10 cellular contexts compared by ENCODE assay signal in the genomic region with DNA sequence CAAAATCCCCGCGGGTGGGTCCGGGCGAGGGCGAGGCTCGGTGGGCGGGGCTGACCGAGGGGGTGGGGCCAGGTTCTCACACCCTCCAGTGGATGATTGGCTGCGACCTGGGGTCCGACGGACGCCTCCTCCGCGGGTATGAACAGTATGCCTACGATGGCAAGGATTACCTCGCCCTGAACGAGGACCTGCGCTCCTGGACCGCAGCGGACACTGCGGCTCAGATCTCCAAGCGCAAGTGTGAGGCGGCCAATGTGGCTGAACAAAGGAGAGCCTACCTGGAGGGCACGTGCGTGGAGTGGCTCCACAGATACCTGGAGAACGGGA. TPM values are rescaled to one million over a fixed set of nuclear protein-coding genes. Genes with fewer than 3 reads are reported as not detected.
DNase-seq lines count a peak whose midpoint lies in the region; ATAC-seq and TF ChIP-seq lines count a peak whose summit lies in the region.
"Had no signal": no experiment of that assay in that cellular context is flagged by ENCODE, and none has a peak within 500 bp of the region (broad histone marks: within the 10 kb centered on the region; RNA-seq: fewer than 3 reads in every experiment).

No MANE protein-coding gene starts in this region.

- H3K9me3 ChIP-seq in neuronal stem cell (replicated peaks in 1 of 2; ENCODE audit: control insufficient read depth in 2 of 2, insufficient read depth in 1 of 2, low read depth in 1 of 2, low read length in 2 of 2): peaks cover 0 to 3% of the 10 kb centered on the region in 2 donors

- peak overlapping the region; percentile 57 for H3K4me2 ChIP-seq in neuronal stem cell (ENCODE audit: insufficient read depth, low read length, poor library complexity, severe bottlenecking)

- no peak overlapping the region for H2AK5ac ChIP-seq in neuronal stem cell (ENCODE audit: low read depth, low read length)

- WGBS in neuronal stem cell (ENCODE audit: extremely low coverage in 2 of 2, insufficient read length in 2 of 2, insufficient replicate concordance in 1 of 2), 2 donors: no CpG with 5 or more reads among the region's 26 CpGs

- H3K23ac ChIP-seq in neuronal stem cell (ENCODE audit: low read depth, low read length, poor library complexity): no peak overlapping the region

- H3K4me3 ChIP-seq in ACC112 (ENCODE audit: low read depth, low read length) (peak overlapping the region; percentile 45; the same call in 1 of the 2 replicates), epithelial cell of proximal tubule (ENCODE audit: low read depth, low read length) (peak overlapping the region; percentile 39), neuronal stem cell (ENCODE audit: low read length in 2 of 2) (no peak overlapping the region)

- no peak for ATAC-seq in GM18502 (IDR thresholded peaks at IDR 0.05; ENCODE audit: poor library complexity, unreplicated experiment)

- in situ Hi-C loops in ACHN (cut with HindIII; ENCODE audit: low pct_ligation_motif_present, low pct_unique_long_range_greater_than_20kb, low sequenced_read_pairs): no loop called here

- no peak overlapping the region for H2BK5ac ChIP-seq in neuronal stem cell (ENCODE audit: low read length)

- H3K27me3 ChIP-seq in ACC112 (ENCODE audit: insufficient read depth, low read length): peaks cover 77% of the 10 kb centered on the region
- H3K27me3 ChIP-seq in neuronal stem cell (ENCODE audit: control insufficient read depth in 3 of 3, insufficient read depth in 3 of 3, low read depth in 1 of 3, low read length in 3 of 3): peaks cover 7 to 70% (median 34%) of the 10 kb centered on the region in 3 experiments

- no peak overlapping the region for H4K8ac ChIP-seq in neuronal stem cell (ENCODE audit: low read depth, low read length)

- H3K14ac ChIP-seq in neuronal stem cell (ENCODE audit: low read length): no peak overlapping the region

- no peaks in the 10 kb centered on the region for H3K4me1 ChIP-seq in ACC112 (ENCODE audit: control insufficient read depth, insufficient read depth, low read length, unreplicated experiment)
- peaks cover 0 to 4% of the 10 kb centered on the region in 2 donors for H3K4me1 ChIP-seq in neuronal stem cell (ENCODE audit: control insufficient read depth in 2 of 2, insufficient read depth in 1 of 2, low read depth in 1 of 2, low read length in 2 of 2)

- no peak overlapping the region for H4K91ac ChIP-seq in neuronal stem cell (ENCODE audit: low read depth, low read length, poor library complexity)

- H3K36me3 ChIP-seq in ACC112 (ENCODE audit: insufficient read depth, low read length) (no peaks in the 10 kb centered on the region), neuronal stem cell (replicated peaks in 1 of 2; ENCODE audit: control insufficient read depth in 2 of 2, insufficient read depth in 2 of 2, low read length in 2 of 2) (no peaks in the 10 kb centered on the region)

- no peak overlapping the region for H2BK15ac ChIP-seq in neuronal stem cell (ENCODE audit: low read length)

- no peaks in the 10 kb centered on the region for H3K79me2 ChIP-seq in ACC112 (ENCODE audit: control insufficient read depth, insufficient read depth, low read length, unreplicated experiment)

- H3K27ac ChIP-seq in ACC112 (ENCODE audit: low read depth, low read length) (no peak overlapping the region), neuronal stem cell (replicated peaks; ENCODE audit: low read length) (no peak overlapping the region)

- H3K79me1 ChIP-seq in neuronal stem cell (ENCODE audit: low read depth, low read length): no peaks in the 10 kb centered on the region

- no peak overlapping the region for H2BK120ac ChIP-seq in neuronal stem cell (ENCODE audit: low read depth, low read length)

- H3K18ac ChIP-seq in neuronal stem cell (ENCODE audit: low read length): peak overlapping the region; percentile 90

- H3K4ac ChIP-seq in neuronal stem cell (ENCODE audit: low read length): no peak overlapping the region

- TF ChIP-seq CTCF in epithelial cell of proximal tubule (conservative IDR thresholded peaks at IDR 0.05; ENCODE audit: low read depth, low read length): no peak

- no peak overlapping the region for H2BK12ac ChIP-seq in neuronal stem cell (ENCODE audit: low read length)

- H2AFZ ChIP-seq in ACC112 (ENCODE audit: low read length, unreplicated experiment): no peak overlapping the region
- H2AFZ ChIP-seq in neuronal stem cell (ENCODE audit: low read length): peak overlapping the region; percentile 59

- peak; percentile 49 for DNase-seq in activated CD4-positive, CD25-positive, alpha-beta regulatory T cell treated with anti-CD3 and anti-CD28 coated beads, Interleukin-2, amount 50 U/mL, for 72 hours
- DNase-seq in epithelial cell of proximal tubule (ENCODE audit: low read depth) (no peak), neuronal stem cell (ENCODE audit: low spot score) (no peak), NCI-H2196 treated with DMSO at 0.1 percent for 48 hours (lab: John Stamatoyannopoulos, UW; ENCODE audit: unreplicated experiment) (no peak), ACHN (no peak), DMS79 (lab: John Stamatoyannopoulos, UW) (no peak)
- DNase-seq: dermis blood vessel endothelial cell had no signal

- H3K9ac ChIP-seq in neuronal stem cell (ENCODE audit: low read depth, low read length, poor library complexity): no peak overlapping the region

RNA-seq across cellular contexts. Expression of gene HLA-G, which starts 0.8 kb away (rescaled TPM):
- 0.46 and 0.94 TPM in 2 replicates for total RNA-seq in epithelial cell of proximal tubule
- polyA plus RNA-seq in neuronal stem cell (2013, experiment 1 of 2): not detected
- polyA plus RNA-seq in neuronal stem cell (2013, experiment 2 of 2): not detected
- total RNA-seq: dermis blood vessel endothelial cell, LHCN-M2 had no signal

Comparison
In these comparisons a context has a peak if more than half of its experiments do, and no peak if none do; other contexts are left out.
1. H3K4me3 ChIP-seq: peak in ACC112 (single experiment) and epithelial cell of proximal tubule (single experiment); none in neuronal stem cell (0 of 2).